Comparison of ENCODE assay signal across 8 cellular contexts in genomic region chr14:58428011-58428807, GRCh38. TPM values are rescaled to one million over a fixed set of nuclear protein-coding genes. Genes with fewer than 3 reads are reported as not detected.
DNase-seq lines count a peak whose midpoint lies in the region; FAIRE-seq and TF ChIP-seq lines count a peak whose summit lies in the region.

No MANE protein-coding gene starts in this region.

- FAIRE-seq in GM12891 (lab: Jason Lieb, UNC), result no peak

- TF ChIP-seq CTCF in coronary artery (IDR thresholded peaks at IDR 0.05) (no peak), lower leg skin (IDR thresholded peaks at IDR 0.05) (no peak), testis (IDR thresholded peaks at IDR 0.05) (no peak)

- in situ Hi-C loops in KBM-7 (cut with MboI; ENCODE audit: low pct_unique_long_range_greater_than_20kb, low sequenced_read_pairs), result no loop called here

- DNase-seq in EL, result peak; percentile 60
- peak; percentile 70 for DNase-seq in KBM-7
- peak; percentile 63 for DNase-seq in RPMI7951 (ENCODE audit: low read depth)
- DNase-seq in coronary artery (ENCODE audit: low spot score), result no peak
- DNase-seq in lower leg skin (ENCODE audit: low spot score in 2 of 2), result no peak
- peak; percentile 22 for DNase-seq in testis
- no peak for DNase-seq in GM12891 (ENCODE audit: insufficient read length, low spot score)
- DNase-seq in activated CD8-positive, alpha-beta memory T cell treated with anti-CD3 and anti-CD28 coated beads, Interleukin-2, amount 50 U/mL, for 4 hours, result no peak

- peaks cover 9% of the 10 kb centered on the region for H3K4me1 ChIP-seq in testis

- H3K36me3 ChIP-seq in testis (ENCODE audit: low read depth, missing control alignments), result no peaks in the 10 kb centered on the region

- H3K27ac ChIP-seq in coronary artery, result peak overlapping the region; percentile 89
- H3K27ac ChIP-seq in testis, result peak overlapping the region; percentile 87 to 97

- intact Hi-C loops in lower leg skin (cut with DNase I; ENCODE audit: low total_unique reads) (no loop called here), testis (cut with DNase I; ENCODE audit: low total_unique reads) (no loop called here)

- TF ChIP-seq POLR2A in lower leg skin (IDR thresholded peaks at IDR 0.05) (no peak), testis (IDR thresholded peaks at IDR 0.05) (no peak), GM12891 (IDR thresholded peaks at IDR 0.05; ENCODE audit: low read depth, low read length) (no peak)

- 1 to 2% methylated on average over 12 of the region's 12 CpGs for WGBS in lower leg skin, 2 donors
- WGBS in testis, 2 donors, result 0% methylated on average over 12 of the region's 12 CpGs

- H3K4me3 ChIP-seq in coronary artery (peak overlapping the region; percentile 96), lower leg skin (ENCODE audit: low read depth, poor library complexity, severe bottlenecking) (peak overlapping the region; percentile 85), testis (peak overlapping the region; percentile 80 to 93)

- H3K27me3 ChIP-seq in testis, result no peaks in the 10 kb centered on the region

- H3K9me3 ChIP-seq in testis, result no peaks in the 10 kb centered on the region

TF ChIP-seq in GM12891, 5 proteins besides CTCF, POLR2A, EP300 and RAD21:
- TF ChIP-seq POU2F2 (IDR thresholded peaks at IDR 0.05; ENCODE audit: low read depth, low read length) (no peak), SPI1 (IDR thresholded peaks at IDR 0.05; ENCODE audit: low read depth, low read length) (no peak), TAF1 (IDR thresholded peaks at IDR 0.05; ENCODE audit: low read depth, low read length) (no peak), PAX5 (IDR thresholded peaks at IDR 0.05; ENCODE audit: insufficient read depth, low read length, severe bottlenecking) (no peak), POLR2AphosphoS5 (IDR thresholded peaks at IDR 0.05; ENCODE audit: low read depth, low read length) (no peak)

RNA-seq across cellular contexts. Expression of gene KIAA0586, which starts 0.7 kb away (rescaled TPM):
- 37.8 and 44.6 TPM in 2 replicates for total RNA-seq in RPMI7951 (2014; rRNA removed; shearing (Covaris generic))
- 10 to 100 TPM in 3 of 4 donors, 1 to 10 TPM in 1; 7.1 to 15.5 (median 15.3) TPM for total RNA-seq in lower leg skin
- 10 to 100 TPM; 46.2 to 62.0 TPM for total RNA-seq in testis
- polyA plus RNA-seq in testis (ENCODE audit: insufficient read depth, low read depth, low replicate concordance), result 38.7 TPM
- polyA plus RNA-seq in GM12891 (2012; ENCODE audit: low read depth, missing spikeins), result 9.9 TPM

RNA-seq across cellular contexts. Expression of gene TIMM9, which starts 0.9 kb away (rescaled TPM):
- total RNA-seq in RPMI7951 (2014; rRNA removed; shearing (Covaris generic)), result 60.9 and 68.1 TPM in 2 replicates
- total RNA-seq in lower leg skin (10 to 100 TPM; 30.0 to 62.0 (median 36.5) TPM), testis (10 to 100 TPM; 33.8 to 37.0 TPM)
- 56.9 TPM for polyA plus RNA-seq in testis (ENCODE audit: insufficient read depth, low read depth, low replicate concordance)
- polyA plus RNA-seq in GM12891 (2012; ENCODE audit: low read depth, missing spikeins), result 90.6 TPM

RNA-seq across cellular contexts. Expression of gene TOMM20L, which starts 32.5 kb away (rescaled TPM):
- total RNA-seq in RPMI7951 (2014; rRNA removed; shearing (Covaris generic)), result not detected in 2 replicates
- total RNA-seq in lower leg skin (not detected), testis (10 to 100 TPM in 1 of 2 donors, 1 to 10 TPM in 1; 9.8 to 33.1 TPM)
- 22.7 TPM for polyA plus RNA-seq in testis (ENCODE audit: insufficient read depth, low read depth, low replicate concordance)
- not detected for polyA plus RNA-seq in GM12891 (2012; ENCODE audit: low read depth, missing spikeins)

Comparison
In these comparisons a context has a peak if more than half of its experiments do, and no peak if none do; other contexts are left out.
1. DNase-seq: peak in EL (single experiment), KBM-7 (single experiment), RPMI7951 (single experiment) and testis (single experiment); none in coronary artery (single experiment), lower leg skin (0 of 2), GM12891 (single experiment) and activated CD8-positive, alpha-beta memory T cell treated with anti-CD3 and anti-CD28 coated beads, Interleukin-2, amount 50 U/mL, for 4 hours (single experiment).
2. RNA of gene TOMM20L, which starts 32.5 kb away (total RNA-seq): 9.8 to 33.1 TPM in testis; not detected in RPMI7951 and not detected in lower leg skin; every median in the first group is over 10 times any median in the second.
3. Peak in every context shown above with its lines, with median percentiles within 50 percentile points of each other: H3K4me3 ChIP-seq.